ENCODE assay signal across 7 cellular contexts in the genomic region with DNA sequence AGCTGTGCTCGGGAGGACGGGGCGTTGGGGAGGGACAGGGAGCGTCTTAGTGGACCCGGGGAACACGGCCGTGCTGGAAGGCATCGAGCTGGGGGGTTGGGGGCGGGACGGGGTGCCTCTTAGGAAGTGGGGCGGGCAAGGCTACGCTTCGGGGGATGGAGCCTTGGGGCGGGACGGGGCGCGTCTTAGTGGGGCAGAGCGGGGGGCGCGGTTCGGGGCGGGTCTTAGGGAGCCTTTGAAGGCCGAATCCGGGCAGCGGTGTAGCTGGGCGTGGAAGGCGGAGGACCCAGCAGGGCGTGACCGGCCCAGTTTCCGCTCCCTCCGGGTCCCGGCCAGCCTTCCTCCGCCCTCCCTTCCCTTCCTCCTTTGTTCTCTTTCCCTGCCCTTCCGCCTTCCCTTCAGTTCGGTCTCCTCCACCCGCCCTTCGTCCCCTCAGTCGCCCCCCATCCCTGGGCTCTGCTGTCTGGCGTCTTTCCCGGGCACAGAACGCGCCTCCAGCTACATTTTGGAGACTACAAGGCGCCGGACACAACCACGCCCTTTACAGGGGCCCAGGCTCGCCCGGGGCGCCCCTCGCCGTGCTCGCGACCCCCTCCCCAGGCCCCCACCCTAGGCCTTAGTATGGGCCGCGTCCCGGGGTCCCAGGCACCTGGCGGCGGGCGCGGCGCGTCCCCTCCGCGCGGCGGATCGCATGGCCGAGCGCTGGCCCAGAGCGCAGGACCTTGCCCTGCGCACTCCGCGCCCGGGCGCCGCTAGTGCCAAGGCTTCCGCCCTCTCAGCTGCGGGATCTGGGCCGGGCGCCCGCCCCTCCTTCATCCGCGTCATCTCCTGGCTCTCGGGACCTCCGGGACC. TPM values are rescaled to one million over a fixed set of nuclear protein-coding genes. Genes with fewer than 3 reads are reported as not detected.
DNase-seq lines count a peak whose midpoint lies in the region; ATAC-seq, FAIRE-seq and TF ChIP-seq lines count a peak whose summit lies in the region.

A gene with protein sequence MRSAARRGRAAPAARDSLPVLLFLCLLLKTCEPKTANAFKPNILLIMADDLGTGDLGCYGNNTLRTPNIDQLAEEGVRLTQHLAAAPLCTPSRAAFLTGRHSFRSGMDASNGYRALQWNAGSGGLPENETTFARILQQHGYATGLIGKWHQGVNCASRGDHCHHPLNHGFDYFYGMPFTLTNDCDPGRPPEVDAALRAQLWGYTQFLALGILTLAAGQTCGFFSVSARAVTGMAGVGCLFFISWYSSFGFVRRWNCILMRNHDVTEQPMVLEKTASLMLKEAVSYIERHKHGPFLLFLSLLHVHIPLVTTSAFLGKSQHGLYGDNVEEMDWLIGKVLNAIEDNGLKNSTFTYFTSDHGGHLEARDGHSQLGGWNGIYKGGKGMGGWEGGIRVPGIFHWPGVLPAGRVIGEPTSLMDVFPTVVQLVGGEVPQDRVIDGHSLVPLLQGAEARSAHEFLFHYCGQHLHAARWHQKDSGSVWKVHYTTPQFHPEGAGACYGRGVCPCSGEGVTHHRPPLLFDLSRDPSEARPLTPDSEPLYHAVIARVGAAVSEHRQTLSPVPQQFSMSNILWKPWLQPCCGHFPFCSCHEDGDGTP (minus strand): TSS at position 757 of the 852 bp plus-strand sequence. CDS start 64 bp downstream, at position 693.

- no peaks in the 10 kb centered on the region for H3K27me3 ChIP-seq in neural progenitor cell
- no peaks in the 10 kb centered on the region for H3K27me3 ChIP-seq in thoracic aorta (replicated peaks; ENCODE audit: insufficient read depth)

- peaks cover 2% of the 10 kb centered on the region for H3K9me3 Mint-ChIP-seq in activated naive CD4-positive, alpha-beta T cell treated with anti-CD3 and anti-CD28 coated beads for 36 hours
- H3K9me3 Mint-ChIP-seq in neural progenitor cell = peaks cover 19% of the 10 kb centered on the region

- H3K79me2 ChIP-seq in neural progenitor cell (ENCODE audit: low read depth) = peaks cover 11% of the 10 kb centered on the region

- intact Hi-C loops in activated naive CD4-positive, alpha-beta T cell treated with anti-CD3 and anti-CD28 coated beads for 36 hours (cut with micrococcal nuclease) = no loop called here

- no peak for FAIRE-seq in frontal cortex (lab: Jason Lieb, UNC)

- peak within 1 kb of the TSS; percentile 64 for H3K4me3 Mint-ChIP-seq in activated naive CD4-positive, alpha-beta T cell treated with anti-CD3 and anti-CD28 coated beads for 36 hours
- H3K4me3 Mint-ChIP-seq in neural progenitor cell = peak within 1 kb of the TSS; percentile 86

- no peaks in the 10 kb centered on the region for H3K4me1 Mint-ChIP-seq in activated naive CD4-positive, alpha-beta T cell treated with anti-CD3 and anti-CD28 coated beads for 36 hours (ENCODE audit: low read depth)
- H3K4me1 Mint-ChIP-seq in neural progenitor cell = peaks cover 24% of the 10 kb centered on the region

- TF ChIP-seq CTCF in neural progenitor cell (IDR thresholded peaks at IDR 0.05) (no peak), thoracic aorta (IDR thresholded peaks at IDR 0.05) (no peak)

- H3K4me1 ChIP-seq in neural progenitor cell (peaks cover 20% of the 10 kb centered on the region), thoracic aorta (ENCODE audit: control insufficient read depth in 1 of 2, low read depth in 2 of 2) (no peaks in the 10 kb centered on the region)

- CTCF ChIA-PET in activated naive CD4-positive, alpha-beta T cell treated with anti-CD3 and anti-CD28 coated beads for 36 hours (lab: Charles Lee) = no interaction called here

- H3F3A ChIP-seq in neural progenitor cell (ENCODE audit: low read depth) = peaks cover 68% of the 10 kb centered on the region

- H2AFZ ChIP-seq in neural progenitor cell (replicated peaks) = peak within 1 kb of the TSS; percentile 73

- H3K36me3 ChIP-seq in neural progenitor cell (no peaks in the 10 kb centered on the region), thoracic aorta (no peaks in the 10 kb centered on the region)

- peak within 1 kb of the TSS; percentile 96 for H3K27ac ChIP-seq in neural progenitor cell
- peak within 1 kb of the TSS; percentile 96 to 97 for H3K27ac ChIP-seq in thoracic aorta

- peak within 1 kb of the TSS; percentile 89 for H3K4me3 ChIP-seq in neural progenitor cell
- H3K4me3 ChIP-seq in thoracic aorta = peak within 1 kb of the TSS; percentile 86

- H3K4me2 ChIP-seq in neural progenitor cell = peak within 1 kb of the TSS; percentile 87

- peak within 1 kb of the TSS; percentile 73 for H3K9ac ChIP-seq in neural progenitor cell

- DNase-seq in OCI-M1 (lab: John Stamatoyannopoulos, UW) (peak; percentile 15), frontal cortex (ENCODE audit: low spot score in 2 of 2) (peak; percentile 59 to 60), neural progenitor cell (ENCODE audit: low spot score) (peak; percentile 95), thoracic aorta (ENCODE audit: low spot score) (peak; percentile 69)
- DNase-seq in activated naive CD4-positive, alpha-beta T cell treated with anti-CD3 and anti-CD28 coated beads for 36 hours = peak; percentile 18

- no peaks in the 10 kb centered on the region for H3K36me3 Mint-ChIP-seq in activated naive CD4-positive, alpha-beta T cell treated with anti-CD3 and anti-CD28 coated beads for 36 hours (ENCODE audit: low read depth)
- H3K36me3 Mint-ChIP-seq in neural progenitor cell = peaks cover 26% of the 10 kb centered on the region

- no peak within 1 kb of the TSS for H3K27ac Mint-ChIP-seq in activated naive CD4-positive, alpha-beta T cell treated with anti-CD3 and anti-CD28 coated beads for 36 hours
- H3K27ac Mint-ChIP-seq in neural progenitor cell = peak within 1 kb of the TSS; percentile 88

- H3K27me3 Mint-ChIP-seq in activated naive CD4-positive, alpha-beta T cell treated with anti-CD3 and anti-CD28 coated beads for 36 hours (ENCODE audit: low read depth) = peaks cover 5% of the 10 kb centered on the region
- peaks cover 10% of the 10 kb centered on the region for H3K27me3 Mint-ChIP-seq in neural progenitor cell (ENCODE audit: insufficient read depth, low read depth)

- no peaks in the 10 kb centered on the region for H4K20me1 ChIP-seq in neural progenitor cell (ENCODE audit: low read depth)

- no peaks in the 10 kb centered on the region for H3K9me3 ChIP-seq in neural progenitor cell (ENCODE audit: low read depth)
- no peaks in the 10 kb centered on the region for H3K9me3 ChIP-seq in thoracic aorta

- peak; percentile 86 for ATAC-seq in GM18858 (IDR thresholded peaks at IDR 0.05; ENCODE audit: unreplicated experiment)
- ATAC-seq in HG02970 (IDR thresholded peaks at IDR 0.05; ENCODE audit: low FRiP score, unreplicated experiment) = peak; percentile 92
- ATAC-seq in thoracic aorta (ENCODE audit: insufficient number of reproducible peaks, low FRiP score, low read depth) = peak; percentile 87

RNA-seq across cellular contexts. Expression of the gene that starts here (rescaled TPM):
- under 1 TPM; 0.47 to 0.50 TPM for total RNA-seq in activated naive CD4-positive, alpha-beta T cell treated with anti-CD3 and anti-CD28 coated beads for 36 hours
- total RNA-seq in frontal cortex = 9.0 TPM
- total RNA-seq in neural progenitor cell (ENCODE audit: low replicate concordance) = 4.3 and 6.2 TPM in 2 replicates
- 10 to 100 TPM; 13.2 to 25.3 TPM for total RNA-seq in thoracic aorta

Comparison
In these comparisons a context has a peak if more than half of its experiments do, and no peak if none do; other contexts are left out.
1. Peak in every context shown above with its lines: DNase-seq, ATAC-seq, H3K4me3 ChIP-seq and H3K27ac ChIP-seq.
2. Peak in DNase-seq in activated naive CD4-positive, alpha-beta T cell treated with anti-CD3 and anti-CD28 coated beads for 36 hours; RNA of the gene not detected or under 1 TPM.
3. DNase-seq: peak in every context shown above with its lines; median percentile 95 in neural progenitor cell; 69 in thoracic aorta; 60 in frontal cortex; 18 in activated naive CD4-positive, alpha-beta T cell treated with anti-CD3 and anti-CD28 coated beads for 36 hours; 15 in OCI-M1.